In the genomic region with DNA sequence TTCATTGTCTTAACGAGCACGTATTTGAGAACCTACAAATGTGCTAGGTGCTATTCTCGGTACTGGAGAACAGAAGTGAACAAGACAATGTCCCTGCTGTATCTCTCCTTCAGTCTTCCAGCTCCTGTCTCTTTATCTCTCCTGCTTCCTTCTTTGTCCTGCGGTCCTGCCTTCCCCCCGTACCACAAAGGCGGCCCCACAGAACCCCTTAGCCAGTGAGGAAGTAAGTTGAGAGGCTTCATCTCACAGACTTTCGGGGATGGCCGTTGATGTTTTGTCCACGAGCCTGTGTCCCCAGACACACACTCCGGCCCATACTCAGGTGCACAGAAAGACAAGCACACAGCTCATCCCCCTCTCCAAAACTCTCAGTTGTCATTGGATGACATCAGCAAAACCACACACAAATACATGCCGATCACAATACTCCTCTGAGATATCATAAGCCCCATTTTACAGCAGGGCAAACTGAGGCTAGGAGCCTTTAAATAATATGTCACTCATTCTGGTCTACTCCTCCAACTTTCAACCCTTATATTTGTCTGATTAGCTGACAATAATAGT, we compare ENCODE assay signal across 1 cellular context.
TF ChIP-seq lines count a peak whose summit lies in the region.

No MANE protein-coding gene starts in this region.

TF ChIP-seq in K562, 482 proteins besides CTCF, POLR2A, EP300 and RAD21 (continued from another document and continues in another):
- TF ChIP-seq, protein P1, sequence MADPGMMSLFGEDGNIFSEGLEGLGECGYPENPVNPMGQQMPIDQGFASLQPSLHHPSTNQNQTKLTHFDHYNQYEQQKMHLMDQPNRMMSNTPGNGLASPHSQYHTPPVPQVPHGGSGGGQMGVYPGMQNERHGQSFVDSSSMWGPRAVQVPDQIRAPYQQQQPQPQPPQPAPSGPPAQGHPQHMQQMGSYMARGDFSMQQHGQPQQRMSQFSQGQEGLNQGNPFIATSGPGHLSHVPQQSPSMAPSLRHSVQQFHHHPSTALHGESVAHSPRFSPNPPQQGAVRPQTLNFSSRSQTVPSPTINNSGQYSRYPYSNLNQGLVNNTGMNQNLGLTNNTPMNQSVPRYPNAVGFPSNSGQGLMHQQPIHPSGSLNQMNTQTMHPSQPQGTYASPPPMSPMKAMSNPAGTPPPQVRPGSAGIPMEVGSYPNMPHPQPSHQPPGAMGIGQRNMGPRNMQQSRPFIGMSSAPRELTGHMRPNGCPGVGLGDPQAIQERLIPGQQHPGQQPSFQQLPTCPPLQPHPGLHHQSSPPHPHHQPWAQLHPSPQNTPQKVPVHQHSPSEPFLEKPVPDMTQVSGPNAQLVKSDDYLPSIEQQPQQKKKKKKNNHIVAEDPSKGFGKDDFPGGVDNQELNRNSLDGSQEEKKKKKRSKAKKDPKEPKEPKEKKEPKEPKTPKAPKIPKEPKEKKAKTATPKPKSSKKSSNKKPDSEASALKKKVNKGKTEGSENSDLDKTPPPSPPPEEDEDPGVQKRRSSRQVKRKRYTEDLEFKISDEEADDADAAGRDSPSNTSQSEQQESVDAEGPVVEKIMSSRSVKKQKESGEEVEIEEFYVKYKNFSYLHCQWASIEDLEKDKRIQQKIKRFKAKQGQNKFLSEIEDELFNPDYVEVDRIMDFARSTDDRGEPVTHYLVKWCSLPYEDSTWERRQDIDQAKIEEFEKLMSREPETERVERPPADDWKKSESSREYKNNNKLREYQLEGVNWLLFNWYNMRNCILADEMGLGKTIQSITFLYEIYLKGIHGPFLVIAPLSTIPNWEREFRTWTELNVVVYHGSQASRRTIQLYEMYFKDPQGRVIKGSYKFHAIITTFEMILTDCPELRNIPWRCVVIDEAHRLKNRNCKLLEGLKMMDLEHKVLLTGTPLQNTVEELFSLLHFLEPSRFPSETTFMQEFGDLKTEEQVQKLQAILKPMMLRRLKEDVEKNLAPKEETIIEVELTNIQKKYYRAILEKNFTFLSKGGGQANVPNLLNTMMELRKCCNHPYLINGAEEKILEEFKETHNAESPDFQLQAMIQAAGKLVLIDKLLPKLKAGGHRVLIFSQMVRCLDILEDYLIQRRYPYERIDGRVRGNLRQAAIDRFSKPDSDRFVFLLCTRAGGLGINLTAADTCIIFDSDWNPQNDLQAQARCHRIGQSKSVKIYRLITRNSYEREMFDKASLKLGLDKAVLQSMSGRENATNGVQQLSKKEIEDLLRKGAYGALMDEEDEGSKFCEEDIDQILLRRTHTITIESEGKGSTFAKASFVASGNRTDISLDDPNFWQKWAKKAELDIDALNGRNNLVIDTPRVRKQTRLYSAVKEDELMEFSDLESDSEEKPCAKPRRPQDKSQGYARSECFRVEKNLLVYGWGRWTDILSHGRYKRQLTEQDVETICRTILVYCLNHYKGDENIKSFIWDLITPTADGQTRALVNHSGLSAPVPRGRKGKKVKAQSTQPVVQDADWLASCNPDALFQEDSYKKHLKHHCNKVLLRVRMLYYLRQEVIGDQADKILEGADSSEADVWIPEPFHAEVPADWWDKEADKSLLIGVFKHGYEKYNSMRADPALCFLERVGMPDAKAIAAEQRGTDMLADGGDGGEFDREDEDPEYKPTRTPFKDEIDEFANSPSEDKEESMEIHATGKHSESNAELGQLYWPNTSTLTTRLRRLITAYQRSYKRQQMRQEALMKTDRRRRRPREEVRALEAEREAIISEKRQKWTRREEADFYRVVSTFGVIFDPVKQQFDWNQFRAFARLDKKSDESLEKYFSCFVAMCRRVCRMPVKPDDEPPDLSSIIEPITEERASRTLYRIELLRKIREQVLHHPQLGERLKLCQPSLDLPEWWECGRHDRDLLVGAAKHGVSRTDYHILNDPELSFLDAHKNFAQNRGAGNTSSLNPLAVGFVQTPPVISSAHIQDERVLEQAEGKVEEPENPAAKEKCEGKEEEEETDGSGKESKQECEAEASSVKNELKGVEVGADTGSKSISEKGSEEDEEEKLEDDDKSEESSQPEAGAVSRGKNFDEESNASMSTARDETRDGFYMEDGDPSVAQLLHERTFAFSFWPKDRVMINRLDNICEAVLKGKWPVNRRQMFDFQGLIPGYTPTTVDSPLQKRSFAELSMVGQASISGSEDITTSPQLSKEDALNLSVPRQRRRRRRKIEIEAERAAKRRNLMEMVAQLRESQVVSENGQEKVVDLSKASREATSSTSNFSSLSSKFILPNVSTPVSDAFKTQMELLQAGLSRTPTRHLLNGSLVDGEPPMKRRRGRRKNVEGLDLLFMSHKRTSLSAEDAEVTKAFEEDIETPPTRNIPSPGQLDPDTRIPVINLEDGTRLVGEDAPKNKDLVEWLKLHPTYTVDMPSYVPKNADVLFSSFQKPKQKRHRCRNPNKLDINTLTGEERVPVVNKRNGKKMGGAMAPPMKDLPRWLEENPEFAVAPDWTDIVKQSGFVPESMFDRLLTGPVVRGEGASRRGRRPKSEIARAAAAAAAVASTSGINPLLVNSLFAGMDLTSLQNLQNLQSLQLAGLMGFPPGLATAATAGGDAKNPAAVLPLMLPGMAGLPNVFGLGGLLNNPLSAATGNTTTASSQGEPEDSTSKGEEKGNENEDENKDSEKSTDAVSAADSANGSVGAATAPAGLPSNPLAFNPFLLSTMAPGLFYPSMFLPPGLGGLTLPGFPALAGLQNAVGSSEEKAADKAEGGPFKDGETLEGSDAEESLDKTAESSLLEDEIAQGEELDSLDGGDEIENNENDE (IDR thresholded peaks at IDR 0.05; ENCODE audit: low read depth, low read length) = no peak
- TF ChIP-seq SLC30A9 (CRISPR knock-in tag; IDR thresholded peaks at IDR 0.05) (no peak), TAF1 (IDR thresholded peaks at IDR 0.05; ENCODE audit: control insufficient read depth, extremely low read depth, insufficient read depth, low read length, severe bottlenecking) (no peak), FOSL1 (tag; conservative IDR thresholded peaks at IDR 0.05) (peak; percentile 31; the same call in 1 of the 2 replicates), ZNF239 (CRISPR knock-in tag; IDR thresholded peaks at IDR 0.05) (no peak), SMAD3 (CRISPR knock-in tag; conservative IDR thresholded peaks at IDR 0.05) (no peak), PHF20 (IDR thresholded peaks at IDR 0.05; ENCODE audit: partially characterized antibody) (peak; percentile 59), NEUROD1 (IDR thresholded peaks at IDR 0.05; ENCODE audit: borderline replicate concordance, low read depth, low read length, partially characterized antibody) (no peak), GABPB2 (CRISPR knock-in tag; conservative IDR thresholded peaks at IDR 0.05) (no peak), NFATC3 (IDR thresholded peaks at IDR 0.05) (no peak), KLF10 (CRISPR knock-in tag; IDR thresholded peaks at IDR 0.05) (no peak), MEF2D (tag; conservative IDR thresholded peaks at IDR 0.05; ENCODE audit: low read depth) (0 out of 2 replicates have a peak, but pooled peaks have one; percentile 55), CBX3 (IDR thresholded peaks at IDR 0.05; ENCODE audit: borderline replicate concordance in 1 of 2, low read length in 2 of 2) (peak in 1 of 2 experiments; percentile 72; a peak in 1 of 3 replicates), ZBTB26 (CRISPR knock-in tag; IDR thresholded peaks at IDR 0.05) (no peak), GABPA (tag; conservative IDR thresholded peaks at IDR 0.05; ENCODE audit: low read depth) (no peak), SAFB2 (IDR thresholded peaks at IDR 0.05; ENCODE audit: borderline replicate concordance, low read depth, low read length, severe bottlenecking) (no peak), NFIC (IDR thresholded peaks at IDR 0.05) (no peak; the same call in 1 of the 2 replicates), ZNF76 (CRISPR knock-in tag; IDR thresholded peaks at IDR 0.05; ENCODE audit: borderline replicate concordance) (no peak), ZNF584 (CRISPR knock-in tag; IDR thresholded peaks at IDR 0.05; ENCODE audit: low read depth) (no peak), MYBL2 (IDR thresholded peaks at IDR 0.05; ENCODE audit: low read depth) (no peak), MYBL2 (CRISPR knock-in tag; IDR thresholded peaks at IDR 0.05; ENCODE audit: borderline replicate concordance) (no peak), ERF (CRISPR knock-in tag; IDR thresholded peaks at IDR 0.05) (no peak), BRD9 (IDR thresholded peaks at IDR 0.05; ENCODE audit: low read depth, partially characterized antibody) (no peak), REST (CRISPR knock-in tag; IDR thresholded peaks at IDR 0.05; ENCODE audit: low read depth) (no peak), RAD51 (IDR thresholded peaks at IDR 0.05; ENCODE audit: borderline replicate concordance, low read depth) (0 out of 2 replicates have a peak, but pooled peaks have one; percentile 23), THRAP3 (IDR thresholded peaks at IDR 0.05; ENCODE audit: borderline replicate concordance) (0 out of 2 replicates have a peak, but pooled peaks have one; percentile 17), FOXJ2 (tag; IDR thresholded peaks at IDR 0.05) (0 out of 2 replicates have a peak, but pooled peaks have one; percentile 17), ZFP36 (IDR thresholded peaks at IDR 0.05; ENCODE audit: low read depth, low read length, partially characterized antibody) (no peak), ZNF224 (CRISPR knock-in tag; IDR thresholded peaks at IDR 0.05) (no peak), CEBPB (tag; IDR thresholded peaks at IDR 0.05) (no peak), PHB (CRISPR knock-in tag; IDR thresholded peaks at IDR 0.05) (no peak)
- TF ChIP-seq, protein P2, sequence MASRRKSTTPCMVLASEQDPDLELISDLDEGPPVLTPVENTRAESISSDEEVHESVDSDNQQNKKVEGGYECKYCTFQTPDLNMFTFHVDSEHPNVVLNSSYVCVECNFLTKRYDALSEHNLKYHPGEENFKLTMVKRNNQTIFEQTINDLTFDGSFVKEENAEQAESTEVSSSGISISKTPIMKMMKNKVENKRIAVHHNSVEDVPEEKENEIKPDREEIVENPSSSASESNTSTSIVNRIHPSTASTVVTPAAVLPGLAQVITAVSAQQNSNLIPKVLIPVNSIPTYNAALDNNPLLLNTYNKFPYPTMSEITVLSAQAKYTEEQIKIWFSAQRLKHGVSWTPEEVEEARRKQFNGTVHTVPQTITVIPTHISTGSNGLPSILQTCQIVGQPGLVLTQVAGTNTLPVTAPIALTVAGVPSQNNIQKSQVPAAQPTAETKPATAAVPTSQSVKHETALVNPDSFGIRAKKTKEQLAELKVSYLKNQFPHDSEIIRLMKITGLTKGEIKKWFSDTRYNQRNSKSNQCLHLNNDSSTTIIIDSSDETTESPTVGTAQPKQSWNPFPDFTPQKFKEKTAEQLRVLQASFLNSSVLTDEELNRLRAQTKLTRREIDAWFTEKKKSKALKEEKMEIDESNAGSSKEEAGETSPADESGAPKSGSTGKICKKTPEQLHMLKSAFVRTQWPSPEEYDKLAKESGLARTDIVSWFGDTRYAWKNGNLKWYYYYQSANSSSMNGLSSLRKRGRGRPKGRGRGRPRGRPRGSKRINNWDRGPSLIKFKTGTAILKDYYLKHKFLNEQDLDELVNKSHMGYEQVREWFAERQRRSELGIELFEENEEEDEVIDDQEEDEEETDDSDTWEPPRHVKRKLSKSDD (conservative IDR thresholded peaks at IDR 0.05; ENCODE audit: low read length) = no peak
- TF ChIP-seq, protein P3, sequence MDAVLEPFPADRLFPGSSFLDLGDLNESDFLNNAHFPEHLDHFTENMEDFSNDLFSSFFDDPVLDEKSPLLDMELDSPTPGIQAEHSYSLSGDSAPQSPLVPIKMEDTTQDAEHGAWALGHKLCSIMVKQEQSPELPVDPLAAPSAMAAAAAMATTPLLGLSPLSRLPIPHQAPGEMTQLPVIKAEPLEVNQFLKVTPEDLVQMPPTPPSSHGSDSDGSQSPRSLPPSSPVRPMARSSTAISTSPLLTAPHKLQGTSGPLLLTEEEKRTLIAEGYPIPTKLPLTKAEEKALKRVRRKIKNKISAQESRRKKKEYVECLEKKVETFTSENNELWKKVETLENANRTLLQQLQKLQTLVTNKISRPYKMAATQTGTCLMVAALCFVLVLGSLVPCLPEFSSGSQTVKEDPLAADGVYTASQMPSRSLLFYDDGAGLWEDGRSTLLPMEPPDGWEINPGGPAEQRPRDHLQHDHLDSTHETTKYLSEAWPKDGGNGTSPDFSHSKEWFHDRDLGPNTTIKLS (IDR thresholded peaks at IDR 0.05; ENCODE audit: borderline replicate concordance, low read depth) = no peak
- TF ChIP-seq, protein P4, sequence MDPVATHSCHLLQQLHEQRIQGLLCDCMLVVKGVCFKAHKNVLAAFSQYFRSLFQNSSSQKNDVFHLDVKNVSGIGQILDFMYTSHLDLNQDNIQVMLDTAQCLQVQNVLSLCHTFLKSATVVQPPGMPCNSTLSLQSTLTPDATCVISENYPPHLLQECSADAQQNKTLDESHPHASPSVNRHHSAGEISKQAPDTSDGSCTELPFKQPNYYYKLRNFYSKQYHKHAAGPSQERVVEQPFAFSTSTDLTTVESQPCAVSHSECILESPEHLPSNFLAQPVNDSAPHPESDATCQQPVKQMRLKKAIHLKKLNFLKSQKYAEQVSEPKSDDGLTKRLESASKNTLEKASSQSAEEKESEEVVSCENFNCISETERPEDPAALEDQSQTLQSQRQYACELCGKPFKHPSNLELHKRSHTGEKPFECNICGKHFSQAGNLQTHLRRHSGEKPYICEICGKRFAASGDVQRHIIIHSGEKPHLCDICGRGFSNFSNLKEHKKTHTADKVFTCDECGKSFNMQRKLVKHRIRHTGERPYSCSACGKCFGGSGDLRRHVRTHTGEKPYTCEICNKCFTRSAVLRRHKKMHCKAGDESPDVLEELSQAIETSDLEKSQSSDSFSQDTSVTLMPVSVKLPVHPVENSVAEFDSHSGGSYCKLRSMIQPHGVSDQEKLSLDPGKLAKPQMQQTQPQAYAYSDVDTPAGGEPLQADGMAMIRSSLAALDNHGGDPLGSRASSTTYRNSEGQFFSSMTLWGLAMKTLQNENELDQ (CRISPR knock-in tag; IDR thresholded peaks at IDR 0.05; ENCODE audit: borderline replicate concordance) = no peak
